8 cellular contexts compared by ENCODE assay signal in genomic region chr6:36677059-36677749, GRCh38. TPM values are rescaled to one million over a fixed set of nuclear protein-coding genes. Genes with fewer than 3 reads are reported as not detected.
DNase-seq lines count a peak whose midpoint lies in the region; ATAC-seq and TF ChIP-seq lines count a peak whose summit lies in the region.

No MANE protein-coding gene starts in this region.

- no peaks in the 10 kb centered on the region for H3K27me3 Mint-ChIP-seq in activated CD4-positive, alpha-beta memory T cell treated with anti-CD3 and anti-CD28 coated beads, Interleukin-2, amount 10 ng/mL, durations not matched to agents 7 days and 5 days

- no peaks in the 10 kb centered on the region for H3K9me3 Mint-ChIP-seq in activated CD4-positive, alpha-beta memory T cell treated with anti-CD3 and anti-CD28 coated beads, Interleukin-2, amount 10 ng/mL, durations not matched to agents 7 days and 5 days

- no peak for TF ChIP-seq CTCF in GM20000 (IDR thresholded peaks at IDR 0.05; ENCODE audit: extremely low read depth, missing control alignments)

- H3K36me3 Mint-ChIP-seq in activated CD4-positive, alpha-beta memory T cell treated with anti-CD3 and anti-CD28 coated beads, Interleukin-2, amount 10 ng/mL, durations not matched to agents 7 days and 5 days (ENCODE audit: low read depth) = peaks cover 21% of the 10 kb centered on the region

- peak overlapping the region; percentile 75 for H3K4me3 Mint-ChIP-seq in activated CD4-positive, alpha-beta memory T cell treated with anti-CD3 and anti-CD28 coated beads, Interleukin-2, amount 10 ng/mL, durations not matched to agents 7 days and 5 days

- peak overlapping the region; percentile 82 for H3K27ac Mint-ChIP-seq in activated CD4-positive, alpha-beta memory T cell treated with anti-CD3 and anti-CD28 coated beads, Interleukin-2, amount 10 ng/mL, durations not matched to agents 7 days and 5 days

- CTCF ChIA-PET in activated CD4-positive, alpha-beta memory T cell treated with anti-CD3 and anti-CD28 coated beads, Interleukin-2, amount 10 ng/mL, durations not matched to agents 7 days and 5 days (lab: Charles Lee) = interaction anchor here (1.0 to 2.3 kb wide), 4 partner anchors 53 to 105 kb away, joined by 3 to 9 read pairs (median 5); no protein-coding TSS in a partner anchor

- ATAC-seq in HG03139 (IDR thresholded peaks at IDR 0.05; ENCODE audit: unreplicated experiment) = no peak

- POLR2A ChIA-PET in activated CD4-positive, alpha-beta memory T cell treated with anti-CD3 and anti-CD28 coated beads, Interleukin-2, amount 10 ng/mL, durations not matched to agents 7 days and 5 days (lab: Charles Lee) = interaction anchor here (0.7 to 8.6 kb wide), 3 partner anchors 15 to 79 kb away, joined by 3 to 86 read pairs (median 4); partner anchors contain the start of gene SRSF3

- peaks cover 42% of the 10 kb centered on the region for H3K4me1 Mint-ChIP-seq in activated CD4-positive, alpha-beta memory T cell treated with anti-CD3 and anti-CD28 coated beads, Interleukin-2, amount 10 ng/mL, durations not matched to agents 7 days and 5 days

- H3K27ac ChIP-seq in substantia nigra (ENCODE audit: low read depth, low read length, poor library complexity, severe bottlenecking) = peak overlapping the region; percentile 55

- DNase-seq in NCI-H2227 treated with DMSO at 0.1 percent for 48 hours (lab: John Stamatoyannopoulos, UW) = peak; percentile 15
- no peak for DNase-seq in NCI-H2227 (lab: John Stamatoyannopoulos, UW; ENCODE audit: unreplicated experiment)
- DNase-seq in activated CD4-positive, alpha-beta memory T cell treated with anti-CD3 and anti-CD28 coated beads, Interleukin-2, amount 10 ng/mL, durations not matched to agents 7 days and 5 days = no peak
- peak; percentile 25 for DNase-seq in inferior parietal cortex (ENCODE audit: extremely low spot score)
- DNase-seq in substantia nigra (lab: John Stamatoyannopoulos, UW) = peak in 3 of 49 donors; percentile 7 to 20 (median 7)
- no peak for DNase-seq in GM20000 (ENCODE audit: low spot score)
- no peak for DNase-seq in activated CD4-positive, alpha-beta T cell treated with anti-CD3 and anti-CD28 coated beads for 48 hours

RNA-seq across cellular contexts. Expression of gene CDKN1A, which starts 1.3 kb away (rescaled TPM):
- total RNA-seq in activated CD4-positive, alpha-beta memory T cell treated with anti-CD3 and anti-CD28 coated beads, Interleukin-2, amount 10 ng/mL, durations not matched to agents 7 days and 5 days = 100 to 1,000 TPM; 107 to 109 TPM

RNA-seq across cellular contexts. Expression of gene RAB44, which starts 20.4 kb away (rescaled TPM):
- total RNA-seq in activated CD4-positive, alpha-beta memory T cell treated with anti-CD3 and anti-CD28 coated beads, Interleukin-2, amount 10 ng/mL, durations not matched to agents 7 days and 5 days = under 1 TPM; 0.15 to 0.25 TPM

Comparison
In these comparisons a context has a peak if more than half of its experiments do, and no peak if none do; other contexts are left out.
1. DNase-seq: peak in NCI-H2227 treated with DMSO at 0.1 percent for 48 hours (single experiment) and inferior parietal cortex (single experiment); none in NCI-H2227 (single experiment), activated CD4-positive, alpha-beta memory T cell treated with anti-CD3 and anti-CD28 coated beads, Interleukin-2, amount 10 ng/mL, durations not matched to agents 7 days and 5 days (single experiment), GM20000 (single experiment) and activated CD4-positive, alpha-beta T cell treated with anti-CD3 and anti-CD28 coated beads for 48 hours (single experiment).